ENCODE assay signal across 8 cellular contexts in the genomic region with DNA sequence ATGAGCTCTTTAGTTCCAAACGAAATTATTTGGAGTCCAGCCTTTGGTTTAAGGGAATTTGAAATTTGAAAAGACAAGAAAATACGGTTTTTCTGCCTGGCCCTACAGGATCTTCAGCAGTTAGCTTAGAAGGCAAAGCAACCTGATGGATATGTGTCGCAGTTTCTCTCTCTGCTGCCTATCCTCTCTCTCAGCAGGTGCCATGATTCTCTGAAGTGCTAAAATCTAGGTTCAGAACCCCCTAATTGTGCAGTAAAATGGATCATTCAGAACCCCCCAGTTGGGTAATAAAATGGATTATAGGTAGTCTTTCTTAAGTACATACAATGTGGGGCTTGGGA. TPM values are rescaled to one million over a fixed set of nuclear protein-coding genes. Genes with fewer than 3 reads are reported as not detected.
DNase-seq lines count a peak whose midpoint lies in the region; ATAC-seq and TF ChIP-seq lines count a peak whose summit lies in the region.

No MANE protein-coding gene starts in this region.

- H3K27ac Mint-ChIP-seq in progenitor cell of endocrine pancreas: peak overlapping the region; percentile 82

- TF ChIP-seq POLR2A in body of pancreas (IDR thresholded peaks at IDR 0.05): no peak

- 4 to 6% methylated on average over 3 of the region's 3 CpGs for WGBS in body of pancreas, 2 donors

- H3K4me1 ChIP-seq in Karpas-422 (ENCODE audit: low read length): peaks cover 17% of the 10 kb centered on the region
- peaks cover 18% of the 10 kb centered on the region for H3K4me1 ChIP-seq in body of pancreas

- no peaks in the 10 kb centered on the region for H3K9me2 ChIP-seq in Karpas-422 (replicated peaks; ENCODE audit: insufficient read depth, low read length)

- no peak for TF ChIP-seq CTCF in AG04450 (IDR thresholded peaks at IDR 0.05; ENCODE audit: low read depth, low read length)
- no peak for TF ChIP-seq CTCF in epithelial cell of proximal tubule (conservative IDR thresholded peaks at IDR 0.05; ENCODE audit: low read depth, low read length)
- TF ChIP-seq CTCF in progenitor cell of endocrine pancreas (IDR thresholded peaks at IDR 0.05; ENCODE audit: unreplicated experiment): no peak
- TF ChIP-seq CTCF in body of pancreas (IDR thresholded peaks at IDR 0.05): no peak

- peak; percentile 24 for ATAC-seq in GM21390 (IDR thresholded peaks at IDR 0.05; ENCODE audit: unreplicated experiment)
- ATAC-seq in GM18520 (IDR thresholded peaks at IDR 0.05; ENCODE audit: unreplicated experiment): no peak
- no peak for ATAC-seq in body of pancreas

- CTCF ChIA-PET in AG04450 (lab: Charles Lee): interaction anchor here (0.9 to 1.8 kb wide), 4 partner anchors 10 to 377 kb away, joined by 3 to 5 read pairs (median 4); no protein-coding TSS in a partner anchor

- peak overlapping the region; percentile 94 for H3K4me3 ChIP-seq in AG04450 (ENCODE audit: low read depth, low read length)
- peak overlapping the region; percentile 96 for H3K4me3 ChIP-seq in Karpas-422 (ENCODE audit: low read length)
- H3K4me3 ChIP-seq in epithelial cell of proximal tubule (ENCODE audit: low read depth, low read length): peak overlapping the region; percentile 96
- H3K4me3 ChIP-seq in body of pancreas: peak overlapping the region in 1 of 2 donors; percentile 50

- H2AFZ ChIP-seq in Karpas-422 (ENCODE audit: low read length): peak overlapping the region; percentile 91

- H4K20me1 ChIP-seq in Karpas-422 (ENCODE audit: insufficient read depth, low read depth, low read length): no peaks in the 10 kb centered on the region

- H3K27me3 ChIP-seq in AG04450 (ENCODE audit: control insufficient read depth, insufficient read depth, low read length): no peaks in the 10 kb centered on the region
- no peaks in the 10 kb centered on the region for H3K27me3 ChIP-seq in Karpas-422 (ENCODE audit: low read length)
- H3K27me3 ChIP-seq in body of pancreas: no peaks in the 10 kb centered on the region

- peaks cover 24% of the 10 kb centered on the region for H3K36me3 ChIP-seq in Karpas-422 (ENCODE audit: insufficient read depth, low read length)
- no peaks in the 10 kb centered on the region for H3K36me3 ChIP-seq in body of pancreas (replicated peaks in 1 of 2; ENCODE audit: insufficient read depth in 1 of 2, low read depth in 2 of 2)

- DNase-seq in AG04450 (ENCODE audit: low read depth, low spot score) (no peak), Karpas-422 (no peak), epithelial cell of proximal tubule (ENCODE audit: low read depth) (no peak), progenitor cell of endocrine pancreas (ENCODE audit: low spot score, unreplicated experiment) (no peak), HT-29 (ENCODE audit: low spot score) (no peak), body of pancreas (no peak)

- H3K4me2 ChIP-seq in Karpas-422 (ENCODE audit: low read depth, low read length, poor library complexity, severe bottlenecking): peak overlapping the region; percentile 82

- peaks cover 14% of the 10 kb centered on the region for H3K4me1 Mint-ChIP-seq in progenitor cell of endocrine pancreas (ENCODE audit: low read depth)

- POLR2A ChIA-PET in AG04450 (lab: Yijun Ruan, JAX): interaction anchor here (0.6 kb wide), 1 partner anchor 45 kb away, joined by 4 read pairs; no protein-coding TSS in a partner anchor

- peaks cover 43% of the 10 kb centered on the region for H3K79me2 ChIP-seq in Karpas-422 (ENCODE audit: low read length)

- H3K27ac ChIP-seq in AG04450 (ENCODE audit: low read depth, low read length) (no peak overlapping the region), Karpas-422 (ENCODE audit: low read length) (no peak overlapping the region), body of pancreas (peak overlapping the region in 1 of 4 donors; percentile 28)

- H3K9ac ChIP-seq in Karpas-422 (ENCODE audit: low read length): peak overlapping the region; percentile 90

- peaks cover 6% of the 10 kb centered on the region for H3K9me3 Mint-ChIP-seq in progenitor cell of endocrine pancreas (ENCODE audit: low read depth)

- peaks cover 9% of the 10 kb centered on the region for H3K27me3 Mint-ChIP-seq in progenitor cell of endocrine pancreas

- peak overlapping the region; percentile 90 for H3K4me3 Mint-ChIP-seq in progenitor cell of endocrine pancreas (ENCODE audit: low read depth)

- H3K9me3 ChIP-seq in AG04450 (ENCODE audit: control insufficient read depth, insufficient read depth, low read length) (no peaks in the 10 kb centered on the region; the same call in 1 of the 2 replicates), Karpas-422 (ENCODE audit: low read length) (no peaks in the 10 kb centered on the region), body of pancreas (no peaks in the 10 kb centered on the region)

- peaks cover 2% of the 10 kb centered on the region for H3K36me3 Mint-ChIP-seq in progenitor cell of endocrine pancreas (ENCODE audit: insufficient read depth)

- intact Hi-C loops in body of pancreas (cut with DNase I): no loop called here

RNA-seq across cellular contexts. Expression of a gene that starts 0.4 kb away (rescaled TPM):
- polyA plus RNA-seq in AG04450 (2011; rRNA removed): 4.9 and 9.8 TPM in 2 replicates
- polyA minus RNA-seq in AG04450 (2011; rRNA and poly(A)+ RNA removed): 1.9 and 7.0 TPM in 2 replicates
- total RNA-seq in Karpas-422 (2014; rRNA removed; shearing (Covaris generic); ENCODE audit: low replicate concordance): 13.3 and 36.6 TPM in 2 replicates
- total RNA-seq in epithelial cell of proximal tubule (41.2 and 44.6 TPM in 2 replicates), progenitor cell of endocrine pancreas (10.3 and 12.4 TPM in 2 replicates), body of pancreas (not detected)
- total RNA-seq in HT-29 (2014; rRNA removed; shearing (Covaris generic)): 7.6 and 10.2 TPM in 2 replicates

RNA-seq across cellular contexts. Expression of a gene that starts 47.6 kb away (rescaled TPM):
- polyA plus RNA-seq in AG04450 (2011; rRNA removed): not detected in 2 replicates
- not detected in 2 replicates for polyA minus RNA-seq in AG04450 (2011; rRNA and poly(A)+ RNA removed)
- total RNA-seq in Karpas-422 (2014; rRNA removed; shearing (Covaris generic); ENCODE audit: low replicate concordance): not detected in 2 replicates
- total RNA-seq in epithelial cell of proximal tubule (not detected in 2 replicates), progenitor cell of endocrine pancreas (not detected in 2 replicates), body of pancreas (not detected)
- total RNA-seq in HT-29 (2014; rRNA removed; shearing (Covaris generic)): not detected in 2 replicates
